In genomic region chr20:22430154-22430745, GRCh38 we compare ENCODE assay signal across 13 cellular contexts.
DNase-seq lines count a peak whose midpoint lies in the region.
"Had no signal": no experiment of that assay in that cellular context is flagged by ENCODE, and none has a peak within 500 bp of the region (broad histone marks: within the 10 kb centered on the region; RNA-seq: fewer than 3 reads in every experiment).

No MANE protein-coding gene starts in this region.

- POLR2A ChIA-PET in activated CD4-positive, alpha-beta T cell treated with anti-CD3 and anti-CD28 coated beads, Interleukin-2, amount 10 ng/mL, durations not matched to agents 7 days and 5 days (lab: Charles Lee) = no interaction called here

- CTCF ChIA-PET in activated CD4-positive, alpha-beta T cell treated with anti-CD3 and anti-CD28 coated beads, Interleukin-2, amount 10 ng/mL, durations not matched to agents 7 days and 5 days (lab: Charles Lee) = no interaction called here

- no peaks in the 10 kb centered on the region for H3K36me3 Mint-ChIP-seq in activated CD4-positive, alpha-beta T cell treated with anti-CD3 and anti-CD28 coated beads, Interleukin-2, amount 10 ng/mL, durations not matched to agents 7 days and 5 days (ENCODE audit: low read depth)

- no peaks in the 10 kb centered on the region for H3K9me3 Mint-ChIP-seq in activated CD4-positive, alpha-beta T cell treated with anti-CD3 and anti-CD28 coated beads, Interleukin-2, amount 10 ng/mL, durations not matched to agents 7 days and 5 days

- no peaks in the 10 kb centered on the region for H3K4me1 Mint-ChIP-seq in activated CD4-positive, alpha-beta T cell treated with anti-CD3 and anti-CD28 coated beads, Interleukin-2, amount 10 ng/mL, durations not matched to agents 7 days and 5 days

- H3K27ac Mint-ChIP-seq in activated CD4-positive, alpha-beta T cell treated with anti-CD3 and anti-CD28 coated beads, Interleukin-2, amount 10 ng/mL, durations not matched to agents 7 days and 5 days = no peak overlapping the region

- peak; percentile 82 for DNase-seq in COLO668 (lab: John Stamatoyannopoulos, UW; ENCODE audit: unreplicated experiment)
- DNase-seq in NCI-H1417 (lab: John Stamatoyannopoulos, UW) = peak; percentile 44 to 97 (median 88)
- DNase-seq in SHP77 (lab: John Stamatoyannopoulos, UW) = peak; percentile 94 to 96
- DNase-seq in left kidney (ENCODE audit: low read depth, low spot score) = peak; percentile 52
- no peak for DNase-seq in Ammon's horn (ENCODE audit: low spot score)
- DNase-seq in activated CD4-positive, alpha-beta T cell treated with anti-CD3 and anti-CD28 coated beads, Interleukin-2, amount 10 ng/mL, durations not matched to agents 7 days and 5 days = no peak
- no peak for DNase-seq in cerebellar cortex (ENCODE audit: low spot score)
- no peak for DNase-seq in activated naive CD4-positive, alpha-beta T cell (lab: John Stamatoyannopoulos, UW)
- DNase-seq: activated effector memory CD4-positive, alpha-beta T cell treated with anti-CD3 and anti-CD28 coated beads, Interleukin-2, amount 50 U/mL, for 16 hours; DMS79 treated with DMSO at 0.1 percent for 48 hours; heart left ventricle; NCI-H1436; occipital lobe had no signal

- H3K4me3 Mint-ChIP-seq in activated CD4-positive, alpha-beta T cell treated with anti-CD3 and anti-CD28 coated beads, Interleukin-2, amount 10 ng/mL, durations not matched to agents 7 days and 5 days = no peak overlapping the region

- H3K27me3 Mint-ChIP-seq in activated CD4-positive, alpha-beta T cell treated with anti-CD3 and anti-CD28 coated beads, Interleukin-2, amount 10 ng/mL, durations not matched to agents 7 days and 5 days = no peaks in the 10 kb centered on the region

Comparison
In these comparisons a context has a peak if more than half of its experiments do, and no peak if none do; other contexts are left out.
1. DNase-seq: peak in COLO668 (single experiment), NCI-H1417 (3 of 3), SHP77 (2 of 2) and left kidney (single experiment); none in Ammon's horn (single experiment), activated CD4-positive, alpha-beta T cell treated with anti-CD3 and anti-CD28 coated beads, Interleukin-2, amount 10 ng/mL, durations not matched to agents 7 days and 5 days (single experiment), cerebellar cortex (single experiment) and activated naive CD4-positive, alpha-beta T cell (0 of 4).